8 cellular contexts compared by ENCODE assay signal in genomic region chr12:111812881-111813741, GRCh38. TPM values are rescaled to one million over a fixed set of nuclear protein-coding genes. Genes with fewer than 3 reads are reported as not detected.
DNase-seq lines count a peak whose midpoint lies in the region; ATAC-seq and TF ChIP-seq lines count a peak whose summit lies in the region.

No MANE protein-coding gene starts in this region.

- H3K27me3 ChIP-seq in endodermal cell (ENCODE audit: control insufficient read depth, insufficient read depth, low read length, poor library complexity, severe bottlenecking): no peaks in the 10 kb centered on the region

- no peaks in the 10 kb centered on the region for H3K4me1 Mint-ChIP-seq in endodermal cell

- H3K4me3 Mint-ChIP-seq in endodermal cell: no peak overlapping the region

- TF ChIP-seq CTCF in GM12874 (IDR thresholded peaks at IDR 0.05; ENCODE audit: insufficient read depth, low read depth, low read length) (peak; percentile 81), endodermal cell (conservative IDR thresholded peaks at IDR 0.05) (peak; percentile 88)

- H3K9ac ChIP-seq in endodermal cell (ENCODE audit: extremely low read depth, low read length, poor library complexity, severe bottlenecking): no peak overlapping the region

- H3K36me3 ChIP-seq in endodermal cell (ENCODE audit: control insufficient read depth, insufficient read depth, low read length): peaks cover 13% of the 10 kb centered on the region

- H3K9me3 Mint-ChIP-seq in endodermal cell: peaks cover 10% of the 10 kb centered on the region

- 36% methylated on average over 10 to 13 of the region's 13 CpGs for WGBS in endodermal cell (ENCODE audit: insufficient coverage in 1 of 2, insufficient read length in 1 of 2), 2 experiments

- ATAC-seq in HG02970 (IDR thresholded peaks at IDR 0.05; ENCODE audit: low FRiP score, unreplicated experiment): no peak

- H3K9me3 ChIP-seq in endodermal cell (ENCODE audit: control insufficient read depth, low read length): no peaks in the 10 kb centered on the region

- no peak overlapping the region for H3K4me3 ChIP-seq in endodermal cell (ENCODE audit: low read length)

- H3K27ac ChIP-seq in endodermal cell (ENCODE audit: low read depth, low read length): no peak overlapping the region

- peaks cover 37% of the 10 kb centered on the region for H3K36me3 Mint-ChIP-seq in endodermal cell (ENCODE audit: low read depth)

- DNase-seq in HT1080 (ENCODE audit: low read depth) (peak; percentile 78), NOMO-1 treated with dmso at 0.1 percent for 144 hours (lab: John Stamatoyannopoulos, UW; ENCODE audit: unreplicated experiment) (peak; percentile 70), endodermal cell (peak; percentile 92), mesenteric fat pad (ENCODE audit: low spot score) (peak; percentile 89)
- DNase-seq in activated CD8-positive, alpha-beta memory T cell treated with anti-CD3 and anti-CD28 coated beads for 24 hours: peak; percentile 82
- DNase-seq in stimulated activated CD8-positive, alpha-beta memory T cell treated with anti-CD3 and anti-CD28 coated beads, Interleukin-15, amount 100 ng/mL, for 48 hours (ENCODE audit: low read depth in 2 of 2): peak; percentile 23 to 37

- no peak overlapping the region for H3K27ac Mint-ChIP-seq in endodermal cell

- H3K4me1 ChIP-seq in endodermal cell (ENCODE audit: control insufficient read depth, insufficient read depth, low read length): no peaks in the 10 kb centered on the region

- no peaks in the 10 kb centered on the region for H3K27me3 Mint-ChIP-seq in endodermal cell (ENCODE audit: insufficient read depth)

RNA-seq across cellular contexts. Expression of gene MAPKAPK5, which starts 28.9 kb away (rescaled TPM):
- total RNA-seq in HT1080 (2014; rRNA removed; shearing (Covaris generic)): 42.7 and 45.4 TPM in 2 replicates
- 36.1 and 39.5 TPM in 2 replicates for polyA plus RNA-seq in HT1080 (2015; cell fraction: cytosol; rRNA removed)
- polyA plus RNA-seq in HT1080 (2015; cell fraction: nucleus; rRNA removed): 50.0 and 55.3 TPM in 2 replicates
- 10 to 100 TPM; 80.5 to 90.6 TPM for total RNA-seq in endodermal cell
- polyA plus RNA-seq in endodermal cell (2013, experiment 1 of 2): 53.7 TPM
- 42.9 TPM for polyA plus RNA-seq in endodermal cell (2013, experiment 2 of 2)
- total RNA-seq in mesenteric fat pad: 43.5 TPM

RNA-seq across cellular contexts. Expression of gene ALDH2, which starts 46.4 kb away (rescaled TPM):
- 31.7 and 41.3 TPM in 2 replicates for total RNA-seq in HT1080 (2014; rRNA removed; shearing (Covaris generic))
- 21.6 and 27.4 TPM in 2 replicates for polyA plus RNA-seq in HT1080 (2015; cell fraction: cytosol; rRNA removed)
- polyA plus RNA-seq in HT1080 (2015; cell fraction: nucleus; rRNA removed): 30.8 and 31.9 TPM in 2 replicates
- total RNA-seq in endodermal cell (10 to 100 TPM; 76.6 to 91.4 TPM), mesenteric fat pad (436 TPM)
- polyA plus RNA-seq in endodermal cell (2013, experiment 1 of 2): 52.8 TPM
- polyA plus RNA-seq in endodermal cell (2013, experiment 2 of 2): 43.7 TPM

Comparison
In these comparisons a context has a peak if more than half of its experiments do, and no peak if none do; other contexts are left out.
1. DNase-seq: peak in every context shown above with its lines; median percentile 92 in endodermal cell; 89 in mesenteric fat pad; 82 in activated CD8-positive, alpha-beta memory T cell treated with anti-CD3 and anti-CD28 coated beads for 24 hours; 78 in HT1080; 70 in NOMO-1 treated with dmso at 0.1 percent for 144 hours; 30 in stimulated activated CD8-positive, alpha-beta memory T cell treated with anti-CD3 and anti-CD28 coated beads, Interleukin-15, amount 100 ng/mL, for 48 hours.